In genomic region chr12:69470189-69471094, GRCh38 we compare ENCODE assay signal across 8 cellular contexts. TPM values are rescaled to one million over a fixed set of nuclear protein-coding genes. Genes with fewer than 3 reads are reported as not detected.
A peak's percentile ranks its signal among the peaks of the same experiment; 100 is the strongest.
DNase-seq lines count a peak whose midpoint lies in the region; TF ChIP-seq lines count a peak whose summit lies in the region.

A gene with protein sequence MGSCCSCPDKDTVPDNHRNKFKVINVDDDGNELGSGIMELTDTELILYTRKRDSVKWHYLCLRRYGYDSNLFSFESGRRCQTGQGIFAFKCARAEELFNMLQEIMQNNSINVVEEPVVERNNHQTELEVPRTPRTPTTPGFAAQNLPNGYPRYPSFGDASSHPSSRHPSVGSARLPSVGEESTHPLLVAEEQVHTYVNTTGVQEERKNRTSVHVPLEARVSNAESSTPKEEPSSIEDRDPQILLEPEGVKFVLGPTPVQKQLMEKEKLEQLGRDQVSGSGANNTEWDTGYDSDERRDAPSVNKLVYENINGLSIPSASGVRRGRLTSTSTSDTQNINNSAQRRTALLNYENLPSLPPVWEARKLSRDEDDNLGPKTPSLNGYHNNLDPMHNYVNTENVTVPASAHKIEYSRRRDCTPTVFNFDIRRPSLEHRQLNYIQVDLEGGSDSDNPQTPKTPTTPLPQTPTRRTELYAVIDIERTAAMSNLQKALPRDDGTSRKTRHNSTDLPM (plus strand): TSS chr12:69470388. CDS start chr12:69569031, 98,643 bp downstream.

- peak within 1 kb of the TSS; percentile 95 for H3K4ac ChIP-seq in neuronal stem cell (ENCODE audit: low read length)

- WGBS in neuronal stem cell (ENCODE audit: extremely low coverage in 2 of 2, insufficient read length in 2 of 2, insufficient replicate concordance in 1 of 2), 2 donors, result no CpG with 5 or more reads among the region's 69 CpGs

- H2BK15ac ChIP-seq in neuronal stem cell (ENCODE audit: low read length), result peak within 1 kb of the TSS; percentile 75

- H3K36me3 ChIP-seq in HAP-1 (replicated peaks) (no peaks in the 10 kb centered on the region; the same call in 1 of the 2 replicates), MG63 (peaks cover 6% of the 10 kb centered on the region; the same call in 1 of the 2 replicates), neuronal stem cell (replicated peaks in 1 of 2; ENCODE audit: control insufficient read depth in 2 of 2, insufficient read depth in 2 of 2, low read length in 2 of 2) (peaks cover 0 to 6% of the 10 kb centered on the region in 2 donors)

- no peaks in the 10 kb centered on the region for H3K9me3 ChIP-seq in HAP-1
- H3K9me3 ChIP-seq in MG63, result no peaks in the 10 kb centered on the region
- H3K9me3 ChIP-seq in neuronal stem cell (replicated peaks in 1 of 2; ENCODE audit: control insufficient read depth in 2 of 2, insufficient read depth in 1 of 2, low read depth in 1 of 2, low read length in 2 of 2), result no peaks in the 10 kb centered on the region

- DNase-seq in GDM1 (lab: John Stamatoyannopoulos, UW), result peak; percentile 79
- DNase-seq in HAP-1 (ENCODE audit: low spot score in 2 of 2), result peak; percentile 84 to 95
- DNase-seq in MG63, result peak; percentile 94
- DNase-seq in SHP77 treated with DMSO at 0.1 percent for 48 hours (lab: John Stamatoyannopoulos, UW), result peak; percentile 74
- peak; percentile 74 for DNase-seq in activated gamma-delta T cell treated with anti-CD3 and anti-CD28 coated beads, Interleukin-2, amount 50 U/mL, for 16 hours (ENCODE audit: low read depth)
- peak; percentile 77 for DNase-seq in foreskin melanocyte
- DNase-seq in neuronal stem cell (ENCODE audit: low spot score), result peak; percentile 85

- no peak for TF ChIP-seq CTCF in subcutaneous adipose tissue (IDR thresholded peaks at IDR 0.05; ENCODE audit: low read depth)

- peaks cover 24% of the 10 kb centered on the region for H3K4me1 ChIP-seq in HAP-1
- peaks cover 10% of the 10 kb centered on the region in 2 donors for H3K4me1 ChIP-seq in neuronal stem cell (ENCODE audit: control insufficient read depth in 2 of 2, insufficient read depth in 1 of 2, low read depth in 1 of 2, low read length in 2 of 2)

- H2BK5ac ChIP-seq in neuronal stem cell (ENCODE audit: low read length), result peak within 1 kb of the TSS; percentile 87

- in situ Hi-C loops in HAP-1 (cut with MboI; ENCODE audit: low sequenced_read_pairs), result no loop called here

- peak within 1 kb of the TSS; percentile 19 for H2BK120ac ChIP-seq in neuronal stem cell (ENCODE audit: low read depth, low read length)

- peak within 1 kb of the TSS; percentile 99 for H3K23ac ChIP-seq in neuronal stem cell (ENCODE audit: low read depth, low read length, poor library complexity)

- H3K27me3 ChIP-seq in HAP-1 (ENCODE audit: low read depth), result no peaks in the 10 kb centered on the region
- no peaks in the 10 kb centered on the region for H3K27me3 ChIP-seq in MG63
- H3K27me3 ChIP-seq in neuronal stem cell (ENCODE audit: control insufficient read depth in 3 of 3, insufficient read depth in 3 of 3, low read depth in 1 of 3, low read length in 3 of 3), result no peaks in the 10 kb centered on the region

- H3K4me2 ChIP-seq in neuronal stem cell (ENCODE audit: insufficient read depth, low read length, poor library complexity, severe bottlenecking), result peak within 1 kb of the TSS; percentile 54

- peak within 1 kb of the TSS; percentile 98 for H3K18ac ChIP-seq in neuronal stem cell (ENCODE audit: low read length)

- no peaks in the 10 kb centered on the region for H3K79me1 ChIP-seq in neuronal stem cell (ENCODE audit: low read depth, low read length)

- H2AK5ac ChIP-seq in neuronal stem cell (ENCODE audit: low read depth, low read length), result peak within 1 kb of the TSS; percentile 83

- peak within 1 kb of the TSS; percentile 41 for H2BK12ac ChIP-seq in neuronal stem cell (ENCODE audit: low read length)

- no peak within 1 kb of the TSS for H4K91ac ChIP-seq in neuronal stem cell (ENCODE audit: low read depth, low read length, poor library complexity)

- peak within 1 kb of the TSS; percentile 98 for H3K9ac ChIP-seq in neuronal stem cell (ENCODE audit: low read depth, low read length, poor library complexity)

- H2AFZ ChIP-seq in neuronal stem cell (ENCODE audit: low read length), result peak within 1 kb of the TSS; percentile 97

- no peak within 1 kb of the TSS for H4K8ac ChIP-seq in neuronal stem cell (ENCODE audit: low read depth, low read length)

- H3K14ac ChIP-seq in neuronal stem cell (ENCODE audit: low read length), result peak within 1 kb of the TSS; percentile 94

- peak within 1 kb of the TSS; percentile 94 for H3K4me3 ChIP-seq in HAP-1
- peak within 1 kb of the TSS; percentile 93 for H3K4me3 ChIP-seq in MG63
- H3K4me3 ChIP-seq in neuronal stem cell (ENCODE audit: low read length in 2 of 2), result peak within 1 kb of the TSS; percentile 64 to 100

- peak within 1 kb of the TSS; percentile 95 for H3K27ac ChIP-seq in neuronal stem cell (replicated peaks; ENCODE audit: low read length)

RNA-seq across cellular contexts. Expression of the gene that starts here (rescaled TPM):
- total RNA-seq in MG63 (2014; rRNA removed; shearing (Covaris generic); ENCODE audit: low replicate concordance), result 23.0 and 24.8 TPM in 2 replicates
- 19.7 TPM for polyA plus RNA-seq in neuronal stem cell (2013, experiment 1 of 2)
- 21.9 TPM for polyA plus RNA-seq in neuronal stem cell (2013, experiment 2 of 2)
- 10 to 100 TPM; 46.6 to 64.7 (median 55.6) TPM for total RNA-seq in subcutaneous adipose tissue

Comparison
In these comparisons a context has a peak if more than half of its experiments do, and no peak if none do; other contexts are left out.
1. Peak in every context shown above with its lines: DNase-seq, H3K4me3 ChIP-seq and H3K27ac ChIP-seq.